Comparison of ENCODE assay signal across 7 cellular contexts in the genomic region with DNA sequence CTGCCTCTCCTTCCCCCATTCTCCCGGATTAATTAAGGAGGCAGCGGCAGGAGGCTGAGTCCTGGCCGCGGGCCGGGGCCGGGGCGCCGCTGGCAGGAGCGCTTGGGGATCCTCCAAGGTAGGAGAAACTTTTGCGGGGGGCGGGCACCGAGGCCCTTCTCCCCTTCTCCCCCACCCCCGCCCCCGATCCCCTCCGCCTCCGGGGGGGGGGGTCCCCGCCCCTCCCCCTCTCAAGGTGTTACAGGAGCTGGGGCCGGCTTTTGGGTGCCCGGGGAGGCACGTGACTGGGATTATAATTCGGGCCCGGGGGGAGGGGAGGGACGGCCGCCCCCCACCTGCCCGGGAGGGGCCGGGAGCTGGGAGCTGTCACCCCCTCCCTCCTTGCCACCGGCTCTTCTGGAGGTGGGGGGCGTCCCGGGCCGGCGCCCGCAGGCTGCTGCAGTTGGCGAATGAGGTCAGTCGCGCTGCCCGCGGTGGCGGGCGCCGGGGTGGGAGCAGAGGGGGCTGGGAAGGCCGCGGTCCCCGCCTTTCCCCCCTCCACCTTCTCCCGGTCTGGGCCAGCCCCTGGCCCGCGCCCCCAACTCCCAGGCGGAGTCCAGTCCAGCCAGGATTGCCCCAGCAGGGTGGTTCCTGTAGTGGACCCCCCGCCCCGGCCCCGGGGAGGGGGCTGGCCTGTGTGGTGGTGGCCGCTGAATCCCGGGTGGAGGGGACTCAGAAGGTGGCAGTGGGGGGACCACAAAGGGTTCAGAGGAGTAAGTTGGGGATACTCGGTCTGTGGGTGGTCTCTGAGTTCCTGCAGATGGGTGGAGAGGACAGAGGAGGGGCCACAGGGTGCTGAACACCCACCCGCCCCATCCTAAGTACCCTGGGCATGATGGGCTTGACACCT. TPM values are rescaled to one million over a fixed set of nuclear protein-coding genes. Genes with fewer than 3 reads are reported as not detected.
DNase-seq lines count a peak whose midpoint lies in the region; ATAC-seq and TF ChIP-seq lines count a peak whose summit lies in the region.

No MANE protein-coding gene starts in this region.

- H3K4me1 ChIP-seq in rectal smooth muscle tissue (ENCODE audit: control insufficient read depth, insufficient read depth, low read length), result peaks cover 8% of the 10 kb centered on the region

- H3K27ac Mint-ChIP-seq in glutamatergic neuron (ENCODE audit: unreplicated experiment), result peak overlapping the region; percentile 17

- H3K4me1 Mint-ChIP-seq in glutamatergic neuron (ENCODE audit: low read depth, unreplicated experiment), result peaks cover 2% of the 10 kb centered on the region

- no peaks in the 10 kb centered on the region for H3K36me3 ChIP-seq in rectal smooth muscle tissue (ENCODE audit: control insufficient read depth, insufficient read depth, low read length)

- H3K27me3 Mint-ChIP-seq in glutamatergic neuron (ENCODE audit: unreplicated experiment), result peaks cover 6% of the 10 kb centered on the region

- H3K4me3 ChIP-seq in HFF-Myc (replicated peaks; ENCODE audit: low read depth, low read length) (peak overlapping the region; percentile 64), rectal smooth muscle tissue (ENCODE audit: low read length) (peak overlapping the region; percentile 58)

- no peak for TF ChIP-seq CTCF in HFF-Myc (IDR thresholded peaks at IDR 0.05; ENCODE audit: low read depth, low read length, missing control alignments)
- no peak for TF ChIP-seq CTCF in glutamatergic neuron (IDR thresholded peaks at IDR 0.05; ENCODE audit: partially characterized antibody, unreplicated experiment)

- H3K9me3 Mint-ChIP-seq in glutamatergic neuron (ENCODE audit: unreplicated experiment), result peaks cover 6% of the 10 kb centered on the region

- no peaks in the 10 kb centered on the region for H3K27me3 ChIP-seq in rectal smooth muscle tissue (ENCODE audit: control insufficient read depth, insufficient read depth, low read length)

- ATAC-seq in HG03139 (IDR thresholded peaks at IDR 0.05; ENCODE audit: unreplicated experiment), result no peak
- ATAC-seq in HG03469 (IDR thresholded peaks at IDR 0.05; ENCODE audit: unreplicated experiment), result no peak

- DNase-seq in HFF-Myc (ENCODE audit: extremely low read depth, low read depth), result no peak
- peak; percentile 25 for DNase-seq in activated T-cell treated with anti-CD3 and anti-CD28 coated beads, Interleukin-2, amount 50 U/mL, for 1 hour
- DNase-seq in glutamatergic neuron, result peak; percentile 59
- no peak for DNase-seq in putamen (ENCODE audit: low spot score)

- H3K36me3 Mint-ChIP-seq in glutamatergic neuron (ENCODE audit: unreplicated experiment), result no peaks in the 10 kb centered on the region

- peak overlapping the region; percentile 16 for H3K9ac ChIP-seq in rectal smooth muscle tissue (ENCODE audit: low read length)

- H3K4me3 Mint-ChIP-seq in glutamatergic neuron (ENCODE audit: unreplicated experiment), result peak overlapping the region; percentile 82

- peak overlapping the region; percentile 91 for H3K27ac ChIP-seq in rectal smooth muscle tissue (ENCODE audit: low read depth, low read length)

RNA-seq across cellular contexts. Expression of a gene that starts 0.6 kb away (rescaled TPM):
- total RNA-seq in glutamatergic neuron (ENCODE audit: unreplicated experiment), result 59.4 TPM

Comparison
In these comparisons a context has a peak if more than half of its experiments do, and no peak if none do; other contexts are left out.
1. DNase-seq: peak in activated T-cell treated with anti-CD3 and anti-CD28 coated beads, Interleukin-2, amount 50 U/mL, for 1 hour (single experiment) and glutamatergic neuron (single experiment); none in HFF-Myc (single experiment) and putamen (single experiment).